In the genomic region with DNA sequence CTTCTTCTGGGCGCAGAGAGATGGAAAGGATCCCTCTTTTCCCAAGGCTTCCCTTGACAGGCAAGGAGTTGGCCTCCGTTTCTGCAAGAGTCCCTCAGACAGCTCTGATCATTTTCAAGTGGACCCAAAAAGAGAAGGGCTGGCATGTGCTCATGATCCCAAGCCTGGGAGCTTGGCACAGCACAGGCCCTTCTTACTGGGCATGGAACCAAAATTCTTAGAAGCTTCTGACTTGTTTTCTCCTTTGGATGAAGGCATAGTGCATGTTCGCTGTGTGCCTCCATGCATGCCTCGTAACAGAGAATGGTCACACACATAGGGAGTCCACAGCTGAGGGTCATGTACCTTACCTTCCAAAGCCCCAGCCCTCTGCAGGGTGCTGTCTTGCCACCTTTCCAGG, we compare ENCODE assay signal across 18 cellular contexts.
"Had no signal": no experiment of that assay in that cellular context is flagged by ENCODE, and none has a peak within 500 bp of the region (broad histone marks: within the 10 kb centered on the region; RNA-seq: fewer than 3 reads in every experiment).

No MANE protein-coding gene starts in this region.

- H3K9me3 ChIP-seq: adrenal gland, body of pancreas had no signal

- H3K27me3 ChIP-seq: body of pancreas, hepatocyte had no signal

- H3K27ac Mint-ChIP-seq: activated CD8-positive, alpha-beta T cell treated with anti-CD3 and anti-CD28 coated beads for 36 hours; activated naive CD4-positive, alpha-beta T cell treated with anti-CD3 and anti-CD28 coated beads, Interleukin-2, amount 50 U/mL, for 24 hours; effector memory CD8-positive, alpha-beta T cell; type B pancreatic cell; WTC11 had no signal

- DNase-seq: activated CD4-positive, alpha-beta T cell treated with anti-CD3 and anti-CD28 coated beads for 4 hours; activated CD8-positive, alpha-beta T cell treated with anti-CD3 and anti-CD28 coated beads for 36 hours; activated effector memory CD4-positive, alpha-beta T cell treated with Interleukin-2 at 50 U/mL for 16 hours; activated T-cell treated with anti-CD3 and anti-CD28 coated beads, Interleukin-2, amount 50 U/mL, for 4 hours; adrenal gland; dermis blood vessel endothelial cell; effector memory CD8-positive, alpha-beta T cell; islet precursor cell; mesendoderm; stimulated activated CD4-positive, alpha-beta T cell treated with anti-CD3 and anti-CD28 coated beads, Interleukin-12 subunit alpha, Interleukin-12 subunit beta, amount 100 ng/mL, for 4 hours; stimulated activated CD4-positive, alpha-beta T cell treated with anti-CD3 and anti-CD28 coated beads, Interleukin-2, amount 100 ng/mL, for 24 hours; T-helper 2 cell had no signal

- H3K36me3 Mint-ChIP-seq: activated naive CD4-positive, alpha-beta T cell treated with anti-CD3 and anti-CD28 coated beads, Interleukin-2, amount 50 U/mL, for 24 hours; type B pancreatic cell; WTC11 had no signal

- H3K4me3 ChIP-seq: adrenal gland, body of pancreas, hepatocyte had no signal

- H3K4me1 Mint-ChIP-seq: activated naive CD4-positive, alpha-beta T cell treated with anti-CD3 and anti-CD28 coated beads, Interleukin-2, amount 50 U/mL, for 24 hours; central memory CD8-positive, alpha-beta T cell had no signal

- H3K36me3 ChIP-seq: adrenal gland had no signal

- H3K4me3 Mint-ChIP-seq: activated CD8-positive, alpha-beta T cell treated with anti-CD3 and anti-CD28 coated beads for 36 hours; activated naive CD4-positive, alpha-beta T cell treated with anti-CD3 and anti-CD28 coated beads, Interleukin-2, amount 50 U/mL, for 24 hours; activated T-cell treated with anti-CD3 and anti-CD28 coated beads, Interleukin-2, amount 50 U/mL, for 4 hours; central memory CD8-positive, alpha-beta T cell; effector memory CD8-positive, alpha-beta T cell; type B pancreatic cell; WTC11 had no signal

- H3K9me3 Mint-ChIP-seq: activated naive CD4-positive, alpha-beta T cell treated with anti-CD3 and anti-CD28 coated beads, Interleukin-2, amount 50 U/mL, for 24 hours; type B pancreatic cell had no signal

- H3K27ac ChIP-seq: hepatocyte had no signal
